In genomic region chrX:14956813-14957212, GRCh38 we compare ENCODE assay signal across 19 cellular contexts.
"Had no signal": no experiment of that assay in that cellular context is flagged by ENCODE, and none has a peak within 500 bp of the region (broad histone marks: within the 10 kb centered on the region; RNA-seq: fewer than 3 reads in every experiment).

No MANE protein-coding gene starts in this region.

- H3K9me3 ChIP-seq: MG63, SK-N-SH had no signal

- H3K27ac ChIP-seq: RWPE1 had no signal

- H3K36me3 ChIP-seq: MG63 had no signal

- ATAC-seq: T-cell had no signal

- H3K27ac Mint-ChIP-seq: T-cell had no signal

- DNase-seq: KBM-7, MG63, NCI-H1092 treated with DMSO at 0.1 percent for 48 hours, NCI-H1436, NCI-H187, NCI-H2029, NCI-H2081 treated with DMSO at 0.1 percent for 48 hours, NCI-H2171, NCI-H226, NCI-H446, NCI-H510A, NCI-H524 treated with DMSO at 0.1 percent for 48 hours, NCI-H69, NCI-H774, SHP77, SK-N-SH, SW 1271, T-cell had no signal

- H3K4me1 Mint-ChIP-seq: T-cell had no signal

- H3K27me3 ChIP-seq: MG63 had no signal

- H3K9ac ChIP-seq: SK-N-SH had no signal

- H3K4me3 ChIP-seq: MG63 had no signal

- H3K4me3 Mint-ChIP-seq: T-cell had no signal

- H3K4me2 ChIP-seq: SK-N-SH had no signal

- H3K36me3 Mint-ChIP-seq: T-cell had no signal
